ENCODE assay signal across 9 cellular contexts in the genomic region with DNA sequence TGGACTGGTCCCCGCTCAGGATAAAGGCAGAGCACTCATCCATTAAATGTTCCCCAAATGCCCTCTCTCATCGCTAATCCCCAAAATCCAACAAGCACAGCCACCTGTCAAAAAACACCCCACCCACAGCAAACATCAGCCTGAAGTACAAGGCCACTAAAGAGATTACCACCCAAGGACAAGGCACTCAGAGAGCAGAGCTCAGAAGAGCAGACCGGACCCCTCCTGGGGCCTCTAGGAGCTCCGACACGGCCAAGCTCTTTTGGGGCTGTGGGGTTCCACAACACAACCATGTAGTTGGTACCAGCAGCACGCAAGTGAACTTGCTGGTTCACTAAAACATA. TPM values are rescaled to one million over a fixed set of nuclear protein-coding genes. Genes with fewer than 3 reads are reported as not detected.
DNase-seq lines count a peak whose midpoint lies in the region; ATAC-seq and TF ChIP-seq lines count a peak whose summit lies in the region.
"Had no signal": no experiment of that assay in that cellular context is flagged by ENCODE, and none has a peak within 500 bp of the region (broad histone marks: within the 10 kb centered on the region; RNA-seq: fewer than 3 reads in every experiment).

No MANE protein-coding gene starts in this region.

- H3K9me3 Mint-ChIP-seq in Caco-2 (ENCODE audit: unreplicated experiment) (no peaks in the 10 kb centered on the region), brain (no peaks in the 10 kb centered on the region), neural progenitor cell (no peaks in the 10 kb centered on the region)

- peaks cover 43% of the 10 kb centered on the region for H3K4me1 ChIP-seq in Caco-2
- H3K4me1 ChIP-seq in neural progenitor cell, result peaks cover 21% of the 10 kb centered on the region

- no TSS peak for BruUV-seq in Caco-2 (replicated peaks; lab: Mats Ljungman, UMichigan)

- no peak overlapping the region for H2AFZ ChIP-seq in neural progenitor cell (replicated peaks)

- no peak overlapping the region for H3K4me3 ChIP-seq in Caco-2 (ENCODE audit: low read depth, low read length)
- H3K4me3 ChIP-seq in neural progenitor cell, result no peak overlapping the region
- H3K4me3 ChIP-seq: MG63 had no signal

- H3K36me3 Mint-ChIP-seq in Caco-2 (ENCODE audit: insufficient read depth, unreplicated experiment) (peaks cover 35% of the 10 kb centered on the region), brain (peaks cover 24% of the 10 kb centered on the region), neural progenitor cell (peaks cover 13% of the 10 kb centered on the region)

- H3K27ac ChIP-seq in neural progenitor cell, result no peak overlapping the region

- H3K27me3 Mint-ChIP-seq in Caco-2 (ENCODE audit: insufficient read depth, unreplicated experiment) (no peaks in the 10 kb centered on the region), brain (no peaks in the 10 kb centered on the region), neural progenitor cell (ENCODE audit: insufficient read depth, low read depth) (peaks cover 4% of the 10 kb centered on the region)

- H3K27ac Mint-ChIP-seq in Caco-2 (ENCODE audit: unreplicated experiment) (peak overlapping the region; percentile 79), brain (peak overlapping the region; percentile 5 to 81 (median 37)), neural progenitor cell (peak overlapping the region; percentile 6)

- TF ChIP-seq CTCF in Caco-2 (IDR thresholded peaks at IDR 0.05; ENCODE audit: insufficient read depth in 1 of 2, low read depth in 1 of 2, low read length in 1 of 2, severe bottlenecking in 1 of 2, unreplicated experiment in 1 of 2), result no peak
- no peak for TF ChIP-seq CTCF in brain (conservative IDR thresholded peaks at IDR 0.05)
- no peak for TF ChIP-seq CTCF in neural progenitor cell (IDR thresholded peaks at IDR 0.05)

- H4K20me1 ChIP-seq in neural progenitor cell (ENCODE audit: low read depth), result peaks cover 95% of the 10 kb centered on the region

- H3K9ac ChIP-seq in neural progenitor cell, result no peak overlapping the region

- H3K4me3 Mint-ChIP-seq in Caco-2 (ENCODE audit: unreplicated experiment), result no peak overlapping the region
- peak overlapping the region; percentile 12 to 64 (median 36) for H3K4me3 Mint-ChIP-seq in brain
- peak overlapping the region; percentile 13 for H3K4me3 Mint-ChIP-seq in neural progenitor cell

- H3K27me3 ChIP-seq in Caco-2 (replicated peaks; ENCODE audit: control insufficient read depth, insufficient read depth, low read length) (no peaks in the 10 kb centered on the region), neural progenitor cell (no peaks in the 10 kb centered on the region)
- H3K27me3 ChIP-seq: MG63 had no signal

- CTCF ChIA-PET in Caco-2 (lab: Charles Lee), result interaction anchor here (0.6 kb wide), 1 partner anchor 125 kb away, joined by 3 read pairs; no protein-coding TSS in a partner anchor

- no peaks in the 10 kb centered on the region for H3K9me3 ChIP-seq in Caco-2
- no peaks in the 10 kb centered on the region for H3K9me3 ChIP-seq in neural progenitor cell (ENCODE audit: low read depth)
- H3K9me3 ChIP-seq: MG63 had no signal

- peaks cover 9% of the 10 kb centered on the region for H3F3A ChIP-seq in neural progenitor cell (ENCODE audit: low read depth)

- peaks cover 90% of the 10 kb centered on the region for H3K79me2 ChIP-seq in neural progenitor cell (ENCODE audit: low read depth)

- peak overlapping the region; percentile 24 for H3K4me2 ChIP-seq in neural progenitor cell

- H3K4me1 Mint-ChIP-seq in Caco-2 (ENCODE audit: low read depth, unreplicated experiment), result peaks cover 44% of the 10 kb centered on the region
- peaks cover 69% of the 10 kb centered on the region for H3K4me1 Mint-ChIP-seq in brain
- H3K4me1 Mint-ChIP-seq in neural progenitor cell, result peaks cover 38% of the 10 kb centered on the region

- peaks cover 2% of the 10 kb centered on the region for H3K36me3 ChIP-seq in Caco-2 (ENCODE audit: control insufficient read depth, insufficient read depth, low read length)
- H3K36me3 ChIP-seq in neural progenitor cell, result no peaks in the 10 kb centered on the region

- DNase-seq in Caco-2 (no peak), NCI-H524 treated with DMSO at 0.1 percent for 48 hours (lab: John Stamatoyannopoulos, UW) (peak; percentile 88), neural progenitor cell (ENCODE audit: low spot score) (no peak), ecto neural progenitor cell (ENCODE audit: low spot score) (no peak)
- DNase-seq: MG63 had no signal

- intact Hi-C loops in Caco-2 (cut with micrococcal nuclease; ENCODE audit: unreplicated experiment), result no loop called here

- ATAC-seq in GM21576 (IDR thresholded peaks at IDR 0.05; ENCODE audit: unreplicated experiment), result no peak
- ATAC-seq in HG03045 (IDR thresholded peaks at IDR 0.05; ENCODE audit: unreplicated experiment), result no peak
- no peak for ATAC-seq in GM19023 (IDR thresholded peaks at IDR 0.05; ENCODE audit: unreplicated experiment)

- POLR2A ChIA-PET in Caco-2 (lab: Charles Lee), result no interaction called here

RNA-seq across cellular contexts. Expression of gene VDAC1, which starts 9.8 kb away (rescaled TPM):
- total RNA-seq in Caco-2 (2022), result 317 and 358 TPM in 2 replicates
- polyA plus RNA-seq in brain (ENCODE audit: insufficient read depth, low read depth, low replicate concordance), result 174 TPM
- total RNA-seq in neural progenitor cell (ENCODE audit: low replicate concordance), result 179 and 224 TPM in 2 replicates

RNA-seq across cellular contexts. Expression of gene C5orf15, which starts 26.5 kb away (rescaled TPM):
- total RNA-seq in Caco-2 (2022) (35.6 and 41.4 TPM in 2 replicates), neural progenitor cell (ENCODE audit: low replicate concordance) (71.0 and 120 TPM in 2 replicates)
- polyA plus RNA-seq in brain (ENCODE audit: insufficient read depth, low read depth, low replicate concordance), result 28.7 TPM

Comparison
In these comparisons a context has a peak if more than half of its experiments do, and no peak if none do; other contexts are left out.
1. H3K27ac Mint-ChIP-seq: peak in every context shown above with its lines; median percentile 79 in Caco-2; 37 in brain; 6 in neural progenitor cell.